ENCODE assay signal across 1 cellular context in the genomic region with DNA sequence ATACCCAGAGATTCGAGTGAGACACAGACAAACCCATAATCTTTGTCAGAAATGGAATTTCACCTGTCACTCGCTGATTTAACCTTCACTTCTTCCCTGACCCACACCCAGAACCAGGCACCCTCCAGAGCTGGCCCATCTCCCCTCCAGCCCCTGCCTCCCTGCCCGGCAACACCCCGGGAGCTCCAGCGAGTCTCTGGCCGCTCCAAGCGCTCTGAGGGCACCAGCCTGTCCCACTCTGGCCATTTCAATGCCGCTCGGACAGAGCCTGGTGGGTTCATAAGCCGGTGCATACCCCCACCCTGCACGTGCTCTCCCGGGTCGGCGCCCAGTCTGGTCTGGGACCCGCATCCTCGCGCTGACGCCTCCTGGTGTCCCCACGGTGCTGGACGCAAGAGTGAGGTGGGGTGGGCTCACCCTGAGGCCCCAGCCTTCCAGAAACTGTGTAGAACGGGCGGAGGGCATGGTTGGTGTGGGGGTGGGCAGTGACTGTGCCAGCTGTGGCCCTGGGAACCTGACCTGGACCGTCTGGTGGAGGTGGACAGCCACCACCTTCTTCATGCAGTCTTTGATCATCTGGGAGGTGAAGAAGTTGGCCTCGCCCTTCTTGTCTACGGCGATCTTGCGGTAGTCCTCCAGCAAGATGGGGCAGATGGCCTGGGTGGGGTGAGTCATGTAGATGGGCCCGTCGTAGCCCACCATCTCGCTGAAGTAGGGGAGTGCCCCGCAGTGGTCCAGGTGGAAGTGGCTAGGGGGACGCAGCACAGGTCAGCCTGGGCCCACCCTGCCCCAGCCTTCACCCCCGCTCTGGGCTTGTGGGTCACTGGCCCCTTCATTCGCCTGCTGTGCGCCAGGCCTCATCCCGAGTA.
TF ChIP-seq lines count a peak whose summit lies in the region.

No MANE protein-coding gene starts in this region.

TF ChIP-seq in HEK293, 187 proteins besides CTCF, POLR2A, EP300 and RAD21 (continued from another document):
- TF ChIP-seq, protein P1, sequence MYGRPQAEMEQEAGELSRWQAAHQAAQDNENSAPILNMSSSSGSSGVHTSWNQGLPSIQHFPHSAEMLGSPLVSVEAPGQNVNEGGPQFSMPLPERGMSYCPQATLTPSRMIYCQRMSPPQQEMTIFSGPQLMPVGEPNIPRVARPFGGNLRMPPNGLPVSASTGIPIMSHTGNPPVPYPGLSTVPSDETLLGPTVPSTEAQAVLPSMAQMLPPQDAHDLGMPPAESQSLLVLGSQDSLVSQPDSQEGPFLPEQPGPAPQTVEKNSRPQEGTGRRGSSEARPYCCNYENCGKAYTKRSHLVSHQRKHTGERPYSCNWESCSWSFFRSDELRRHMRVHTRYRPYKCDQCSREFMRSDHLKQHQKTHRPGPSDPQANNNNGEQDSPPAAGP (tag by site-specific recombination; IDR thresholded peaks at IDR 0.05): 0 out of 2 replicates have a peak, but pooled peaks have one; percentile 37
- TF ChIP-seq, protein P2, sequence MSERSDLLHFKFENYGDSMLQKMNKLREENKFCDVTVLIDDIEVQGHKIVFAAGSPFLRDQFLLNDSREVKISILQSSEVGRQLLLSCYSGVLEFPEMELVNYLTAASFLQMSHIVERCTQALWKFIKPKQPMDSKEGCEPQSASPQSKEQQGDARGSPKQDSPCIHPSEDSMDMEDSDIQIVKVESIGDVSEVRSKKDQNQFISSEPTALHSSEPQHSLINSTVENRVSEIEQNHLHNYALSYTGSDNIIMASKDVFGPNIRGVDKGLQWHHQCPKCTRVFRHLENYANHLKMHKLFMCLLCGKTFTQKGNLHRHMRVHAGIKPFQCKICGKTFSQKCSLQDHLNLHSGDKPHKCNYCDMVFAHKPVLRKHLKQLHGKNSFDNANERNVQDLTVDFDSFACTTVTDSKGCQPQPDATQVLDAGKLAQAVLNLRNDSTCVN (tag by site-specific recombination; optimal IDR thresholded peaks at IDR 0.05): peak; percentile 5
- TF ChIP-seq ZNF16 (tag by site-specific recombination; IDR thresholded peaks at IDR 0.05; ENCODE audit: low read depth) (no peak), ZNF202 (tag by site-specific recombination; IDR thresholded peaks at IDR 0.05; ENCODE audit: borderline replicate concordance) (no peak)
- TF ChIP-seq, protein P3, sequence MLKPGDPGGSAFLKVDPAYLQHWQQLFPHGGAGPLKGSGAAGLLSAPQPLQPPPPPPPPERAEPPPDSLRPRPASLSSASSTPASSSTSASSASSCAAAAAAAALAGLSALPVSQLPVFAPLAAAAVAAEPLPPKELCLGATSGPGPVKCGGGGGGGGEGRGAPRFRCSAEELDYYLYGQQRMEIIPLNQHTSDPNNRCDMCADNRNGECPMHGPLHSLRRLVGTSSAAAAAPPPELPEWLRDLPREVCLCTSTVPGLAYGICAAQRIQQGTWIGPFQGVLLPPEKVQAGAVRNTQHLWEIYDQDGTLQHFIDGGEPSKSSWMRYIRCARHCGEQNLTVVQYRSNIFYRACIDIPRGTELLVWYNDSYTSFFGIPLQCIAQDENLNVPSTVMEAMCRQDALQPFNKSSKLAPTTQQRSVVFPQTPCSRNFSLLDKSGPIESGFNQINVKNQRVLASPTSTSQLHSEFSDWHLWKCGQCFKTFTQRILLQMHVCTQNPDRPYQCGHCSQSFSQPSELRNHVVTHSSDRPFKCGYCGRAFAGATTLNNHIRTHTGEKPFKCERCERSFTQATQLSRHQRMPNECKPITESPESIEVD (tag by site-specific recombination; IDR thresholded peaks at IDR 0.05): no peak
